ENCODE assay signal across 8 cellular contexts in genomic region chr1:170074250-170075157, GRCh38. TPM values are rescaled to one million over a fixed set of nuclear protein-coding genes. Genes with fewer than 3 reads are reported as not detected.
DNase-seq lines count a peak whose midpoint lies in the region; ATAC-seq and TF ChIP-seq lines count a peak whose summit lies in the region.

Gene KIFAP3, minus strand, starts transcription at chr1:170074695. Its CDS starts 228 bp downstream, at chr1:170074467.

- peak; percentile 99 for DNase-seq in DMS53 (lab: John Stamatoyannopoulos, UW)
- peak; percentile 98 for DNase-seq in KBM-7
- peak; percentile 90 for DNase-seq in activated T-cell treated with anti-CD3 and anti-CD28 coated beads, Interleukin-2, amount 50 U/mL, for 4 hours
- DNase-seq in stimulated activated CD8-positive, alpha-beta memory T cell treated with anti-CD3 and anti-CD28 coated beads, Interleukin-7, amount 100 ng/mL, for 4 hours (ENCODE audit: low read depth in 2 of 2): peak; percentile 92 to 95

- H3K9ac ChIP-seq in muscle layer of colon (ENCODE audit: low read length): peak within 1 kb of the TSS; percentile 89

- H3K4me1 Mint-ChIP-seq in activated T-cell treated with anti-CD3 and anti-CD28 coated beads, Interleukin-2, amount 50 U/mL, for 4 hours (ENCODE audit: low read depth): peaks cover 56% of the 10 kb centered on the region

- peaks cover 0 to 2% of the 10 kb centered on the region in 2 donors for H3K9me3 ChIP-seq in esophagus (ENCODE audit: control insufficient read depth in 2 of 2, insufficient read depth in 1 of 2, low read depth in 1 of 2, low read length in 1 of 2)
- no peaks in the 10 kb centered on the region for H3K9me3 ChIP-seq in muscle layer of colon (ENCODE audit: low read length)

- H3K36me3 ChIP-seq in esophagus (ENCODE audit: control insufficient read depth in 2 of 2, insufficient read depth in 2 of 2, low read length in 1 of 2) (no peaks in the 10 kb centered on the region), muscle layer of colon (ENCODE audit: insufficient read depth, low read length) (no peaks in the 10 kb centered on the region)

- H3K27me3 ChIP-seq in esophagus (ENCODE audit: control insufficient read depth in 1 of 2, insufficient read depth in 2 of 2, low read length in 2 of 2): no peaks in the 10 kb centered on the region
- no peaks in the 10 kb centered on the region for H3K27me3 ChIP-seq in muscle layer of colon (ENCODE audit: control insufficient read depth in 1 of 2, insufficient read depth in 2 of 2, low read length in 2 of 2)

- H3K4me1 ChIP-seq in esophagus (ENCODE audit: control insufficient read depth in 2 of 2, insufficient read depth in 2 of 2, low read length in 1 of 2): no peaks in the 10 kb centered on the region
- H3K4me1 ChIP-seq in muscle layer of colon (ENCODE audit: insufficient read depth, low read length): peaks cover 15% of the 10 kb centered on the region

- peak within 1 kb of the TSS; percentile 78 to 92 for H3K27ac ChIP-seq in esophagus (ENCODE audit: low read depth in 2 of 2, low read length in 1 of 2)
- peak within 1 kb of the TSS; percentile 82 for H3K27ac ChIP-seq in muscle layer of colon (ENCODE audit: low read depth, low read length)

- no peaks in the 10 kb centered on the region for H3K27me3 Mint-ChIP-seq in activated T-cell treated with anti-CD3 and anti-CD28 coated beads, Interleukin-2, amount 50 U/mL, for 4 hours (ENCODE audit: low read depth)

- in situ Hi-C loops in KBM-7 (cut with MboI; ENCODE audit: low pct_unique_long_range_greater_than_20kb, low sequenced_read_pairs): no loop called here

- H3K4me3 ChIP-seq in esophagus (ENCODE audit: low read depth in 1 of 2, low read length in 2 of 2) (peak within 1 kb of the TSS; percentile 76 to 81), muscle layer of colon (ENCODE audit: low read depth in 1 of 2, low read length in 2 of 2) (peak within 1 kb of the TSS; percentile 87 to 93)

- peak within 1 kb of the TSS; percentile 93 for H3K4me3 Mint-ChIP-seq in activated T-cell treated with anti-CD3 and anti-CD28 coated beads, Interleukin-2, amount 50 U/mL, for 4 hours

- H3K9me3 Mint-ChIP-seq in activated T-cell treated with anti-CD3 and anti-CD28 coated beads, Interleukin-2, amount 50 U/mL, for 4 hours: peaks cover 10% of the 10 kb centered on the region

- peaks cover 10% of the 10 kb centered on the region for H3K36me3 Mint-ChIP-seq in activated T-cell treated with anti-CD3 and anti-CD28 coated beads, Interleukin-2, amount 50 U/mL, for 4 hours (ENCODE audit: insufficient read depth)

- peak; percentile 98 for ATAC-seq in GM21619 (IDR thresholded peaks at IDR 0.05; ENCODE audit: unreplicated experiment)
- ATAC-seq in activated T-cell treated with anti-CD3 and anti-CD28 coated beads, Interleukin-2, amount 50 U/mL, for 4 hours: peak; percentile 97 to 99

- WGBS in esophagus, 2 donors: 0% methylated on average over 39 of the region's 39 CpGs

TF ChIP-seq in PFSK-1, 5 proteins besides CTCF, POLR2A, EP300 and RAD21:
- TF ChIP-seq POLR2AphosphoS5 (IDR thresholded peaks at IDR 0.05; ENCODE audit: low read depth, low read length): peak; percentile 25; the same call in 1 of the 2 replicates
- peak; percentile 61 for TF ChIP-seq FOXP2 (optimal IDR thresholded peaks at IDR 0.05; ENCODE audit: borderline replicate concordance, extremely low read depth, extremely low read length, insufficient read depth)
- TF ChIP-seq SIN3A (IDR thresholded peaks at IDR 0.05; ENCODE audit: borderline replicate concordance, insufficient read depth, low read length): peak; percentile 84; the same call in 1 of the 2 replicates
- no peak for TF ChIP-seq TAF1 (IDR thresholded peaks at IDR 0.05; ENCODE audit: borderline replicate concordance, insufficient read depth, low read length)

RNA-seq across cellular contexts. Expression of gene KIFAP3, which starts in this region (rescaled TPM):
- 11.5 TPM for polyA plus RNA-seq in PFSK-1 (2012; ENCODE audit: insufficient read length, low read depth)
- total RNA-seq in activated T-cell treated with anti-CD3 and anti-CD28 coated beads, Interleukin-2, amount 50 U/mL, for 4 hours: 10 to 100 TPM in 1 of 3 donors, 1 to 10 TPM in 2; 8.4 to 10.1 (median 9.1) TPM
- 1 to 10 TPM; 4.8 to 10.0 TPM for polyA plus RNA-seq in esophagus

Comparison
In these comparisons a context has a peak if more than half of its experiments do, and no peak if none do; other contexts are left out.
1. Peak in every context shown above with its lines: DNase-seq, ATAC-seq, H3K4me3 ChIP-seq and H3K27ac ChIP-seq.